In the genomic region with DNA sequence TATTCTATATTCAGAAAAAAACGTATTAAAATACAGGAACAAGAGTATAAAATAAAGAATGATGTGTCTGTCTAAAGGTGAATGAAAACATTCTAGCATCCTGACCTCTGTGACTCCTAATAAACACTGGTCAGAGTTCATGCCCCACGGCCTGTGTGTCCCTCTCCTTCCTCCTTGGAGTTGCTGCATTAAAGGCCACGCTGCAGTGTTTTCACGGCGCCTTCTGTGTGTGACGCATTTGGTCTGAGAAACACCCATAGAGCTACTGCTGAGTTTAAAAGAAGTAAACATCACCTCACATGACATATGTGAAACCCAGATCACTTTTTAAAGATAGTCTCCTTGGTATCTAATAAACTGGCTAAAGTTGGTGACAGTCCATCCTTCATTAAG, we compare ENCODE assay signal across 13 cellular contexts.
DNase-seq lines count a peak whose midpoint lies in the region; ATAC-seq and TF ChIP-seq lines count a peak whose summit lies in the region.
"Had no signal": no experiment of that assay in that cellular context is flagged by ENCODE, and none has a peak within 500 bp of the region (broad histone marks: within the 10 kb centered on the region; RNA-seq: fewer than 3 reads in every experiment).

No MANE protein-coding gene starts in this region.

- H3K27me3 ChIP-seq in breast epithelium: no peaks in the 10 kb centered on the region
- no peaks in the 10 kb centered on the region for H3K27me3 ChIP-seq in transverse colon
- no peaks in the 10 kb centered on the region for H3K27me3 ChIP-seq in gastrocnemius medialis

- TF ChIP-seq POLR2A in breast epithelium (IDR thresholded peaks at IDR 0.05): no peak
- TF ChIP-seq POLR2A in transverse colon (IDR thresholded peaks at IDR 0.05): no peak
- TF ChIP-seq POLR2A in gastrocnemius medialis (IDR thresholded peaks at IDR 0.05): no peak

- H3K9me3 ChIP-seq in breast epithelium (no peaks in the 10 kb centered on the region), transverse colon (no peaks in the 10 kb centered on the region), gastrocnemius medialis (no peaks in the 10 kb centered on the region)
- H3K9me3 ChIP-seq: Caco-2 had no signal

- no peak overlapping the region for H3K4me3 Mint-ChIP-seq in MCF 10A (ENCODE audit: unreplicated experiment)
- H3K4me3 Mint-ChIP-seq in nephron progenitor cell: no peak overlapping the region

- in situ Hi-C loops in transverse colon (cut with MboI; ENCODE audit: low pct_ligation_motif_present in 1 of 4, low pct_unique_long_range_greater_than_20kb in 1 of 4, low sequenced_read_pairs in 3 of 4) (loop anchor here in 3 of 4 donors (25.0 kb wide), 3 partner anchors 121 to 171 kb away; a partner anchor contains a TSS), gastrocnemius medialis (cut with MboI; ENCODE audit: low sequenced_read_pairs in 4 of 4) (loop anchor here (5.0 to 10.0 kb wide), 3 partner anchors 128 to 191 kb away; a partner anchor contains a TSS)

- H3K4me3 ChIP-seq in breast epithelium (no peak overlapping the region), transverse colon (no peak overlapping the region), gastrocnemius medialis (no peak overlapping the region)

- no peak for TF ChIP-seq EP300 in transverse colon (IDR thresholded peaks at IDR 0.05; ENCODE audit: low read depth)

- BruUV-seq in MCF 10A (replicated peaks; lab: Mats Ljungman, UMichigan): no TSS peak

- DNase-seq in MCF 10A (ENCODE audit: unreplicated experiment): no peak
- DNase-seq in breast epithelium (ENCODE audit: low spot score in 2 of 2): no peak
- DNase-seq in epithelial cell of prostate (ENCODE audit: low read depth, low spot score): no peak
- no peak for DNase-seq in nephron progenitor cell
- no peak for DNase-seq in transverse colon
- DNase-seq in NCI-H1436 treated with DMSO at 0.1 percent for 48 hours (lab: John Stamatoyannopoulos, UW): no peak
- DNase-seq in gastrocnemius medialis: no peak
- no peak for DNase-seq in COLO668 (lab: John Stamatoyannopoulos, UW; ENCODE audit: unreplicated experiment)
- DNase-seq: 8988T, NCI-H1930, NCI-H2171 treated with DMSO at 0.1 percent for 48 hours, SIG-M5 had no signal

- POLR2A ChIA-PET in MCF 10A (lab: Yijun Ruan, JAX): interaction anchor here (0.6 to 1.8 kb wide), 6 partner anchors 17 to 189 kb away, joined by 3 to 8 read pairs (median 4); no protein-coding TSS in a partner anchor

- H3K27me3 Mint-ChIP-seq in MCF 10A (ENCODE audit: insufficient read depth, unreplicated experiment): no peaks in the 10 kb centered on the region
- no peaks in the 10 kb centered on the region for H3K27me3 Mint-ChIP-seq in nephron progenitor cell (ENCODE audit: low read depth, poor library complexity)

- CTCF ChIA-PET in MCF 10A (lab: Yijun Ruan, JAX): interaction anchor here (0.7 to 7.7 kb wide), 16 partner anchors 9 to 473 kb away, joined by 3 to 90 read pairs (median 4); a partner anchor contains a TSS

- H3K36me3 Mint-ChIP-seq in MCF 10A (ENCODE audit: insufficient read depth, unreplicated experiment) (peaks cover 67% of the 10 kb centered on the region), nephron progenitor cell (ENCODE audit: low read depth) (peaks cover 30% of the 10 kb centered on the region)

- H3K9me3 Mint-ChIP-seq in MCF 10A (ENCODE audit: unreplicated experiment): no peaks in the 10 kb centered on the region
- no peaks in the 10 kb centered on the region for H3K9me3 Mint-ChIP-seq in nephron progenitor cell

- no peak for ATAC-seq in gastrocnemius medialis

- H3K27ac ChIP-seq in breast epithelium: no peak overlapping the region
- peak overlapping the region; percentile 42 for H3K27ac ChIP-seq in epithelial cell of prostate
- peak overlapping the region in 3 of 4 donors; percentile 52 to 87 (median 85) for H3K27ac ChIP-seq in transverse colon
- H3K27ac ChIP-seq in gastrocnemius medialis: peak overlapping the region in 1 of 4 donors; percentile 11

- H3K36me3 ChIP-seq in breast epithelium (no peaks in the 10 kb centered on the region), transverse colon (no peaks in the 10 kb centered on the region), gastrocnemius medialis (no peaks in the 10 kb centered on the region)

- H3K4me1 ChIP-seq in breast epithelium (peaks cover 0 to 6% of the 10 kb centered on the region in 2 donors), transverse colon (peaks cover 24 to 77% (median 27%) of the 10 kb centered on the region in 4 donors), gastrocnemius medialis (peaks cover 7 to 17% of the 10 kb centered on the region in 2 donors)
- H3K4me1 ChIP-seq: Caco-2 had no signal

- peak overlapping the region; percentile 87 for H3K27ac Mint-ChIP-seq in MCF 10A (ENCODE audit: low read depth, unreplicated experiment)
- H3K27ac Mint-ChIP-seq in nephron progenitor cell: peak overlapping the region; percentile 11

- H3K4me1 Mint-ChIP-seq in MCF 10A (ENCODE audit: insufficient read depth, unreplicated experiment) (peaks cover 28% of the 10 kb centered on the region), nephron progenitor cell (peaks cover 74% of the 10 kb centered on the region)

- 79 to 81% methylated on average over 6 of the region's 6 CpGs for WGBS in transverse colon (ENCODE audit: low coverage in 1 of 2), 2 donors

- no peak for TF ChIP-seq CTCF in MCF 10A (IDR thresholded peaks at IDR 0.05; ENCODE audit: unreplicated experiment)
- no peak for TF ChIP-seq CTCF in breast epithelium (IDR thresholded peaks at IDR 0.05)
- no peak for TF ChIP-seq CTCF in nephron progenitor cell (IDR thresholded peaks at IDR 0.05)
- TF ChIP-seq CTCF in transverse colon (IDR thresholded peaks at IDR 0.05): no peak
- TF ChIP-seq CTCF in gastrocnemius medialis (IDR thresholded peaks at IDR 0.05 in 4 of 5, conservative IDR thresholded peaks at IDR 0.05 in 1 of 5): no peak

- intact Hi-C loops in MCF 10A (cut with micrococcal nuclease): loop anchor here (1.0 to 10.0 kb wide), 4 partner anchors 102 to 458 kb away; a partner anchor contains a TSS
- intact Hi-C loops in breast epithelium (cut with DNase I; ENCODE audit: low total_unique reads): no loop called here
- intact Hi-C loops in transverse colon (cut with DNase I; ENCODE audit: low total_unique reads): loop anchor here (5.0 kb wide), 1 partner anchor 126 kb away; a partner anchor contains a TSS
- intact Hi-C loops in gastrocnemius medialis (cut with DNase I; ENCODE audit: low total_unique reads): loop anchor here (1.0 kb wide), 2 partner anchors 127 to 191 kb away; a partner anchor contains a TSS

Comparison
In these comparisons a context has a peak if more than half of its experiments do, and no peak if none do; other contexts are left out.
1. H3K27ac ChIP-seq: peak in epithelial cell of prostate (single experiment) and transverse colon (3 of 4); none in breast epithelium (0 of 2).